In genomic region chr3:69710153-69710977, GRCh38 we compare ENCODE assay signal across 1 cellular context.
TF ChIP-seq lines count a peak whose summit lies in the region.

No MANE protein-coding gene starts in this region.

TF ChIP-seq in HepG2, 621 proteins besides CTCF, POLR2A, EP300 and RAD21:
- TF ChIP-seq ZBTB4 (CRISPR knock-in tag; IDR thresholded peaks at IDR 0.05; ENCODE audit: borderline replicate concordance), result no peak
- peak; percentile 57 for TF ChIP-seq MAFF (IDR thresholded peaks at IDR 0.05; ENCODE audit: low read depth, low read length)
- peak; percentile 64 to 68 for TF ChIP-seq MAFK (conservative IDR thresholded peaks at IDR 0.05 in 1 of 2, IDR thresholded peaks at IDR 0.05 in 1 of 2; ENCODE audit: low read length in 2 of 2)
- no peak for TF ChIP-seq SNAPC4 (CRISPR knock-in tag; IDR thresholded peaks at IDR 0.05)
- TF ChIP-seq ZNF260 (CRISPR knock-in tag; IDR thresholded peaks at IDR 0.05; ENCODE audit: borderline replicate concordance, low read depth), result no peak
- no peak for TF ChIP-seq PBX2 (CRISPR knock-in tag; IDR thresholded peaks at IDR 0.05)
